8 cellular contexts compared by ENCODE assay signal in the genomic region with DNA sequence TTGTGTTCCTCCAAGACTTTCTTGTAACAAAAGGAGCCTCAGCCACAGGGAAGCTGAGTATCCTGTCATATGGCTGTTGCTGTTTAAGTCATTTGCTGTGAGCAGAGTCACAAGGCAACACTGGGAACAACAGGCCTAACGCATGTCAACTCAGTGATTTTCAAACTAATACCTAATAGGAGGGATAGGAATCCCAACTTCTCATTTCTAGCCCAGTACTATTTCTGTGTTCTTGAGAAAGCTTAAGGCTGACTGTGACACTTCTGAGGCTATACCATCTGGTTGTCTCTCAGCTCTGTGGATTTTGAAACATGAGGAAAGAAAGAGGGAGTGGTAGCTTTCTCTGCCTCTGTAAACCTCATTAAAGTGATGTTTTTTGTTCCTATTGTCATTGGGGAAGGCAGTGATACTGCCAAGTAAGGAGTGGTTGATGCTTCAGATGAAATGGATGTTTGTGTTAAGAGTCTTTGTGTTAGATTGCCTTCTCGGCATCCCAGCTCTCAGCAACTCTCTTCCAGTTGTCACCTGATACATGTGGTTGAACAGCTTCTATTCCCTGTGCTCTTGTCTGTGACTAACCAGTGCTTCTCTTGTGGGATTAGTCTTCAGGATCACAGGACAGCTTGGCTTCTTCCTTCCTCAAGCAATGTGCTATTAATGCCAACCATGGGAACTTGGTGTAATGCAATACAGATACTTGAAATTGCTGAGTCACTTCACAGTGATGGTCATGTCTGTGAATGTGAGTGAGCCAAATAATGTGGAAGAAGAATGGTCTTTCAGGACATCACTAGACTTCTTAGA.
DNase-seq lines count a peak whose midpoint lies in the region; ATAC-seq and TF ChIP-seq lines count a peak whose summit lies in the region.

No MANE protein-coding gene starts in this region.

- no peak for TF ChIP-seq CTCF in epithelial cell of esophagus (IDR thresholded peaks at IDR 0.05; ENCODE audit: insufficient read depth, low read depth, low read length, missing control alignments)

- ATAC-seq in HG02610 (IDR thresholded peaks at IDR 0.05; ENCODE audit: unreplicated experiment): no peak

- DNase-seq in GM03348 (ENCODE audit: low spot score) (peak; percentile 80), NCI-H524 treated with DMSO at 0.1 percent for 48 hours (lab: John Stamatoyannopoulos, UW) (peak; percentile 97), epithelial cell of esophagus (ENCODE audit: low read depth) (peak; percentile 93), non-pigmented ciliary epithelial cell (ENCODE audit: low read depth) (peak; percentile 81), middle frontal gyrus (ENCODE audit: extremely low spot score, low spot score) (no peak), DMS114 treated with DMSO at 0.1 percent for 48 hours (lab: John Stamatoyannopoulos, UW; ENCODE audit: unreplicated experiment) (no peak)
- no peak for DNase-seq in activated effector memory CD4-positive, alpha-beta T cell treated with anti-CD3 and anti-CD28 coated beads, Interleukin-2, amount 50 U/mL, for 16 hours

- H3K4me3 ChIP-seq in epithelial cell of esophagus (ENCODE audit: low read length): no peak overlapping the region

Comparison
In these comparisons a context has a peak if more than half of its experiments do, and no peak if none do; other contexts are left out.
1. DNase-seq: peak in GM03348 (single experiment), NCI-H524 treated with DMSO at 0.1 percent for 48 hours (single experiment), epithelial cell of esophagus (single experiment) and non-pigmented ciliary epithelial cell (single experiment); none in middle frontal gyrus (single experiment), DMS114 treated with DMSO at 0.1 percent for 48 hours (single experiment) and activated effector memory CD4-positive, alpha-beta T cell treated with anti-CD3 and anti-CD28 coated beads, Interleukin-2, amount 50 U/mL, for 16 hours (single experiment).